Comparison of ENCODE assay signal across 21 cellular contexts in the genomic region with DNA sequence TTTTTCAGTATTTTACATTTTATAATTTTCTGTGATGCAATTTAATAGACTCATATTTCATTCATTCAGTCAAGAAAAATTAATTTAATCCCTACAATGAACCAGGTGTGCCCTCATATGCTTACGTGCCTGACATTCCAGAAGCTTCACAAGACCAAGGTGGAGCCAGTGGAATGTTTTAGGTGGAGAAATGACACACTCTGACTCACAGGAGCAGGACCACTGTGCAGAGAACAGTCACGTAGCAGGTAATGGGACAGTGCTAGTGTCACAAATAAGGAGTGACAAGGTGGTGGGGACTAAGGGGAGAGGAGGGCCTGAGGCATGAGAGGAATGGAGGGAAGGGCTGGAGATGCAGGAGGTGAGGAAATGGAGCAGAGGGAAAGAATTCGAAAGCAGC. TPM values are rescaled to one million over a fixed set of nuclear protein-coding genes. Genes with fewer than 3 reads are reported as not detected.
DNase-seq lines count a peak whose midpoint lies in the region; ATAC-seq, FAIRE-seq and TF ChIP-seq lines count a peak whose summit lies in the region.
"Had no signal": no experiment of that assay in that cellular context is flagged by ENCODE, and none has a peak within 500 bp of the region (broad histone marks: within the 10 kb centered on the region; RNA-seq: fewer than 3 reads in every experiment).

No MANE protein-coding gene starts in this region.

- in situ Hi-C loops in Caki2 (cut with HindIII; ENCODE audit: low pct_unique_long_range_greater_than_20kb, low sequenced_read_pairs) = no loop called here

- H3K4me1 Mint-ChIP-seq in nephron = no peaks in the 10 kb centered on the region

- no peaks in the 10 kb centered on the region for H3K36me3 Mint-ChIP-seq in nephron (ENCODE audit: low read depth)

- intact Hi-C loops in head of caudate nucleus (cut with DNase I) = no loop called here

- H3K9me3 Mint-ChIP-seq in nephron = peaks cover 7% of the 10 kb centered on the region

- no peaks in the 10 kb centered on the region for H3K27me3 ChIP-seq in WERI-Rb-1 (ENCODE audit: insufficient read depth, low read depth, severe bottlenecking)

- H3K27ac Mint-ChIP-seq in nephron = no peak overlapping the region
- H3K27ac Mint-ChIP-seq: activated CD4-positive, alpha-beta T cell treated with anti-CD3 and anti-CD28 coated beads for 36 hours had no signal

- peak overlapping the region in 2 of 3 experiments; percentile 33 to 54 for H3K4me3 Mint-ChIP-seq in nephron
- H3K4me3 Mint-ChIP-seq: activated CD4-positive, alpha-beta T cell treated with anti-CD3 and anti-CD28 coated beads for 36 hours had no signal

- peak; percentile 82 for FAIRE-seq in RCC 7860 (lab: Jason Lieb, UNC)
- FAIRE-seq: G401.6, GM12878 had no signal

- H3K4me3 ChIP-seq in WERI-Rb-1 (ENCODE audit: low read depth, low read length) = no peak overlapping the region
- H3K4me3 ChIP-seq: GM12878 had no signal

- peak; percentile 89 for ATAC-seq in esophagus mucosa
- ATAC-seq: activated CD4-positive, alpha-beta T cell treated with anti-CD3 and anti-CD28 coated beads for 36 hours; GM12878; heart left ventricle had no signal

- no peaks in the 10 kb centered on the region for H3K9me3 ChIP-seq in WERI-Rb-1 (ENCODE audit: severe bottlenecking)
- H3K9me3 ChIP-seq: heart left ventricle had no signal

- no peak overlapping the region for H3K27ac ChIP-seq in WERI-Rb-1
- H3K27ac ChIP-seq: heart left ventricle had no signal

- DNase-seq in Caki2 (ENCODE audit: low read depth) (peak; percentile 81), RCC 7860 (ENCODE audit: low spot score) (peak; percentile 77), EL (no peak), WERI-Rb-1 (no peak), head of caudate nucleus (no peak), HuH-7.5 (ENCODE audit: low spot score) (no peak)
- DNase-seq: activated CD4-positive, alpha-beta T cell treated with anti-CD3 and anti-CD28 coated beads for 36 hours; activated CD8-positive, alpha-beta memory T cell treated with anti-CD3 and anti-CD28 coated beads, Interleukin-2, amount 50 U/mL, for 48 hours; heart left ventricle; NCI-H2081 treated with DMSO at 0.1 percent for 48 hours; NCI-H526; stimulated activated CD4-positive, alpha-beta T cell treated with anti-CD3 and anti-CD28 coated beads, Interleukin-4, amount 100 ng/mL, for 4 hours; stimulated activated CD8-positive, alpha-beta memory T cell treated with anti-CD3 and anti-CD28 coated beads, Interleukin-4, amount 100 ng/mL, for 48 hours had no signal

- TF ChIP-seq CTCF in nephron (IDR thresholded peaks at IDR 0.05; ENCODE audit: unreplicated experiment in 3 of 3) (no peak), WERI-Rb-1 (IDR thresholded peaks at IDR 0.05; ENCODE audit: low read depth, low read length) (no peak)

- no peaks in the 10 kb centered on the region for H3K36me3 ChIP-seq in WERI-Rb-1
- H3K36me3 ChIP-seq: heart left ventricle had no signal

- peaks cover 86% of the 10 kb centered on the region for H3K27me3 Mint-ChIP-seq in nephron (ENCODE audit: low read depth)

RNA-seq across cellular contexts. Expression of gene HLA-G, which starts 37.0 kb away (rescaled TPM):
- not detected in 2 replicates for total RNA-seq in Caki2 (2014; rRNA removed; shearing (Covaris generic); ENCODE audit: low replicate concordance)
- total RNA-seq in esophagus mucosa = 0.16 TPM
- total RNA-seq: dermis microvascular lymphatic vessel endothelial cell, omental fat pad, skeletal muscle tissue, temporal lobe had no signal

Comparison
In these comparisons a context has a peak if more than half of its experiments do, and no peak if none do; other contexts are left out.
1. DNase-seq: peak in Caki2 (single experiment) and RCC 7860 (single experiment); none in EL (single experiment), WERI-Rb-1 (single experiment), head of caudate nucleus (0 of 42) and HuH-7.5 (single experiment).